Comparison of ENCODE assay signal across 21 cellular contexts in genomic region chr14:20379743-20380142, GRCh38. TPM values are rescaled to one million over a fixed set of nuclear protein-coding genes. Genes with fewer than 3 reads are reported as not detected.
DNase-seq lines count a peak whose midpoint lies in the region; ATAC-seq and TF ChIP-seq lines count a peak whose summit lies in the region.
"Had no signal": no experiment of that assay in that cellular context is flagged by ENCODE, and none has a peak within 500 bp of the region (broad histone marks: within the 10 kb centered on the region; RNA-seq: fewer than 3 reads in every experiment).

No MANE protein-coding gene starts in this region.

- peaks cover 5% of the 10 kb centered on the region for H3K4me1 Mint-ChIP-seq in activated naive CD8-positive, alpha-beta T cell treated with anti-CD3 and anti-CD28 coated beads, Interleukin-2, amount 50 U/mL, for 24 hours
- no peaks in the 10 kb centered on the region for H3K4me1 Mint-ChIP-seq in activated naive CD8-positive, alpha-beta T cell treated with anti-CD3 and anti-CD28 coated beads for 36 hours
- H3K4me1 Mint-ChIP-seq in memory B cell, result no peaks in the 10 kb centered on the region
- peaks cover 20% of the 10 kb centered on the region for H3K4me1 Mint-ChIP-seq in progenitor cell of endocrine pancreas (ENCODE audit: low read depth)
- H3K4me1 Mint-ChIP-seq: CD4-positive, CD25-positive, alpha-beta regulatory T cell; CD8-positive, alpha-beta memory T cell; H9 had no signal

- ATAC-seq in activated naive CD8-positive, alpha-beta T cell treated with anti-CD3 and anti-CD28 coated beads, Interleukin-2, amount 50 U/mL, for 24 hours, result no peak
- ATAC-seq in memory B cell (ENCODE audit: low read depth) (no peak), HG03280 (IDR thresholded peaks at IDR 0.05; ENCODE audit: unreplicated experiment) (no peak), upper lobe of right lung (no peak)
- ATAC-seq: GM12878 had no signal

- H3K27ac Mint-ChIP-seq in activated naive CD8-positive, alpha-beta T cell treated with anti-CD3 and anti-CD28 coated beads, Interleukin-2, amount 50 U/mL, for 24 hours, result peak overlapping the region; percentile 17
- H3K27ac Mint-ChIP-seq in activated naive CD8-positive, alpha-beta T cell treated with anti-CD3 and anti-CD28 coated beads for 36 hours, result no peak overlapping the region
- H3K27ac Mint-ChIP-seq in memory B cell, result peak overlapping the region; percentile 60
- peak overlapping the region; percentile 75 for H3K27ac Mint-ChIP-seq in progenitor cell of endocrine pancreas
- H3K27ac Mint-ChIP-seq: CD4-positive, CD25-positive, alpha-beta regulatory T cell; H9 had no signal

- H3K4me3 Mint-ChIP-seq in activated naive CD8-positive, alpha-beta T cell treated with anti-CD3 and anti-CD28 coated beads, Interleukin-2, amount 50 U/mL, for 24 hours, result no peak overlapping the region
- no peak overlapping the region for H3K4me3 Mint-ChIP-seq in activated naive CD8-positive, alpha-beta T cell treated with anti-CD3 and anti-CD28 coated beads for 36 hours
- H3K4me3 Mint-ChIP-seq in memory B cell (no peak overlapping the region), progenitor cell of endocrine pancreas (ENCODE audit: low read depth) (no peak overlapping the region)
- H3K4me3 Mint-ChIP-seq: CD4-positive, CD25-positive, alpha-beta regulatory T cell; CD8-positive, alpha-beta memory T cell; H9 had no signal

- peaks cover 100% of the 10 kb centered on the region for H3K36me3 ChIP-seq in upper lobe of right lung
- H3K36me3 ChIP-seq: BE2C had no signal

- no peak overlapping the region for H3K4me3 ChIP-seq in upper lobe of right lung
- H3K4me3 ChIP-seq: GM12878 had no signal

- H3K27ac ChIP-seq in upper lobe of right lung, result no peak overlapping the region

- no peaks in the 10 kb centered on the region for H3K27me3 ChIP-seq in upper lobe of right lung
- H3K27me3 ChIP-seq: BE2C had no signal

- no peak for DNase-seq in activated naive CD8-positive, alpha-beta T cell treated with anti-CD3 and anti-CD28 coated beads, Interleukin-2, amount 50 U/mL, for 24 hours
- DNase-seq in activated naive CD8-positive, alpha-beta T cell treated with anti-CD3 and anti-CD28 coated beads for 36 hours, result no peak
- no peak for DNase-seq in memory B cell (ENCODE audit: low spot score in 2 of 2)
- DNase-seq in progenitor cell of endocrine pancreas (ENCODE audit: low spot score, unreplicated experiment), result no peak
- no peak for DNase-seq in middle frontal gyrus (ENCODE audit: extremely low spot score, low spot score)
- DNase-seq in upper lobe of right lung, result no peak
- DNase-seq: BE2C; C1 segment of cervical spinal cord; CD4-positive, CD25-positive, alpha-beta regulatory T cell; CD8-positive, alpha-beta memory T cell; COR-L47; DMS 273 treated with DMSO at 0.1 percent for 48 hours; DMS53; DND-41; EL; H9 had no signal

- no peaks in the 10 kb centered on the region for H3K27me3 Mint-ChIP-seq in activated naive CD8-positive, alpha-beta T cell treated with anti-CD3 and anti-CD28 coated beads, Interleukin-2, amount 50 U/mL, for 24 hours
- no peaks in the 10 kb centered on the region for H3K27me3 Mint-ChIP-seq in activated naive CD8-positive, alpha-beta T cell treated with anti-CD3 and anti-CD28 coated beads for 36 hours
- H3K27me3 Mint-ChIP-seq in memory B cell, result no peaks in the 10 kb centered on the region
- H3K27me3 Mint-ChIP-seq in progenitor cell of endocrine pancreas, result no peaks in the 10 kb centered on the region
- H3K27me3 Mint-ChIP-seq: CD4-positive, CD25-positive, alpha-beta regulatory T cell; CD8-positive, alpha-beta memory T cell had no signal

- no peaks in the 10 kb centered on the region for H3K4me1 ChIP-seq in upper lobe of right lung
- H3K4me1 ChIP-seq: BE2C had no signal

- no peaks in the 10 kb centered on the region for H3K9me3 Mint-ChIP-seq in activated naive CD8-positive, alpha-beta T cell treated with anti-CD3 and anti-CD28 coated beads, Interleukin-2, amount 50 U/mL, for 24 hours
- no peaks in the 10 kb centered on the region for H3K9me3 Mint-ChIP-seq in activated naive CD8-positive, alpha-beta T cell treated with anti-CD3 and anti-CD28 coated beads for 36 hours
- no peaks in the 10 kb centered on the region for H3K9me3 Mint-ChIP-seq in memory B cell
- no peaks in the 10 kb centered on the region for H3K9me3 Mint-ChIP-seq in progenitor cell of endocrine pancreas (ENCODE audit: low read depth)
- H3K9me3 Mint-ChIP-seq: CD4-positive, CD25-positive, alpha-beta regulatory T cell; CD8-positive, alpha-beta memory T cell; H9 had no signal

- TF ChIP-seq CTCF in progenitor cell of endocrine pancreas (IDR thresholded peaks at IDR 0.05; ENCODE audit: unreplicated experiment) (no peak), upper lobe of right lung (IDR thresholded peaks at IDR 0.05) (no peak)

- intact Hi-C loops in upper lobe of right lung (cut with DNase I), result no loop called here

- peaks cover 32% of the 10 kb centered on the region for H3K36me3 Mint-ChIP-seq in activated naive CD8-positive, alpha-beta T cell treated with anti-CD3 and anti-CD28 coated beads, Interleukin-2, amount 50 U/mL, for 24 hours (ENCODE audit: low read depth)
- peaks cover 8% of the 10 kb centered on the region for H3K36me3 Mint-ChIP-seq in activated naive CD8-positive, alpha-beta T cell treated with anti-CD3 and anti-CD28 coated beads for 36 hours
- peaks cover 61% of the 10 kb centered on the region for H3K36me3 Mint-ChIP-seq in memory B cell
- H3K36me3 Mint-ChIP-seq in progenitor cell of endocrine pancreas (ENCODE audit: insufficient read depth), result peaks cover 24% of the 10 kb centered on the region

- H3K9me3 ChIP-seq in upper lobe of right lung, result no peaks in the 10 kb centered on the region
- H3K9me3 ChIP-seq: BE2C had no signal

RNA-seq across cellular contexts. Expression of gene TEP1, which starts 33.6 kb away (rescaled TPM):
- total RNA-seq in activated naive CD8-positive, alpha-beta T cell treated with anti-CD3 and anti-CD28 coated beads for 36 hours, result 10 to 100 TPM; 21.6 to 22.1 TPM
- total RNA-seq in progenitor cell of endocrine pancreas (26.5 and 28.5 TPM in 2 replicates), upper lobe of right lung (48.9 TPM)

RNA-seq across cellular contexts. Expression of gene PARP2, which starts 36.3 kb away (rescaled TPM):
- 10 to 100 TPM; 42.9 to 46.5 TPM for total RNA-seq in activated naive CD8-positive, alpha-beta T cell treated with anti-CD3 and anti-CD28 coated beads for 36 hours
- total RNA-seq in progenitor cell of endocrine pancreas (32.2 and 35.6 TPM in 2 replicates), upper lobe of right lung (15.6 TPM)

RNA-seq across cellular contexts. Expression of gene CCNB1IP1, which starts 46.7 kb away (rescaled TPM):
- total RNA-seq in activated naive CD8-positive, alpha-beta T cell treated with anti-CD3 and anti-CD28 coated beads for 36 hours, result 10 to 100 TPM; 70.5 to 73.1 TPM
- total RNA-seq in progenitor cell of endocrine pancreas (112 and 122 TPM in 2 replicates), upper lobe of right lung (37.9 TPM)

RNA-seq across cellular contexts. Expression of gene KLHL33, which starts 56.2 kb away (rescaled TPM):
- total RNA-seq in activated naive CD8-positive, alpha-beta T cell treated with anti-CD3 and anti-CD28 coated beads for 36 hours, result under 1 TPM; 0.50 to 0.68 TPM
- total RNA-seq in progenitor cell of endocrine pancreas, result 0.04 and 0.05 TPM in 2 replicates
- total RNA-seq in upper lobe of right lung, result 0.29 TPM
- total RNA-seq: A172, G401, HT-29 had no signal
